In the genomic region with DNA sequence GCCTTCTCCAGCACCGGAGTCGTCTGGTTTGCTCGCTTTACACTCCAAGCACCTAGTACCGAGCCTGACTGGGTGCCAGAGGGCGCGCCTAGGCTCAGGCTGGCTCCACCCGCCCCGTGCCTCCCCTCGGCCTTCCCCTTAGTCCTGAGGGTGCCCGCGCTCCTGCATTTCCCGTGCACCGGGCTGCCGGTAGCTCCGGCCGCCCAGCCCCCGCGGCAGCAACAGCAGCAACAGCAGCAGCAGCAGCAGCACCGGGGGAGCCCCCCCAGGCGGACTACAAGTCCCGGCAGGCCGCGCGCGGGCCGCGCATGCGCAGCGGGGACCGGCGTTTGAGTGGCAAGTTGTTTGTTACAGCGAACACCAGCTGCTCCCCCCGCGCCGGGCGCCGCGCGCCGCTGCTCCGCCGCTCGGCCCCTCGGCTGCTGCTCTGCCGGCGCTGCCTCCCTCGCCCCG, we compare ENCODE assay signal across 8 cellular contexts.
A peak's percentile ranks its signal among the peaks of the same experiment; 100 is the strongest.
DNase-seq lines count a peak whose midpoint lies in the region; ATAC-seq and TF ChIP-seq lines count a peak whose summit lies in the region.
"Not testable (repeated sequence)": the region's sequence is repeated elsewhere in the genome, so short reads cannot be mapped to it uniquely, and the experiment has no call there.

No MANE protein-coding gene starts in this region.

- not testable (repeated sequence) for H3K4me1 Mint-ChIP-seq in T-helper 1 cell treated with Interleukin-12 subunit alpha and Interleukin-12 subunit beta and Interleukin-4 antibody, amounts not matched to agents 30 μg/mL and 1 μg/mL, for 36 hours (ENCODE audit: low read depth); naive thymus-derived CD4-positive, alpha-beta T cell

- not testable (repeated sequence) for H3K36me3 Mint-ChIP-seq in T-helper 1 cell treated with Interleukin-12 subunit alpha and Interleukin-12 subunit beta and Interleukin-4 antibody, amounts not matched to agents 30 μg/mL and 1 μg/mL, for 36 hours (ENCODE audit: low read depth); naive thymus-derived CD4-positive, alpha-beta T cell

- intact Hi-C loops in naive thymus-derived CD4-positive, alpha-beta T cell (cut with micrococcal nuclease), result not testable (repeated sequence)

- CTCF ChIA-PET in naive thymus-derived CD4-positive, alpha-beta T cell (lab: Charles Lee), result not testable (repeated sequence)

- DNase-seq in CD1c-positive myeloid dendritic cell (ENCODE audit: extremely low spot score), result peak; percentile 59
- peak; percentile 48 for DNase-seq in activated gamma-delta T cell treated with anti-CD3 and anti-CD28 coated beads, Interleukin-2, amount 50 U/mL, for 16 hours (ENCODE audit: low read depth)
- DNase-seq in fibroblast of the aortic adventitia (ENCODE audit: low read depth), result not testable (repeated sequence)
- peak; percentile 66 to 89 (median 86) for DNase-seq in naive thymus-derived CD4-positive, alpha-beta T cell
- peak; percentile 53 for DNase-seq in stimulated activated CD8-positive, alpha-beta memory T cell treated with anti-CD3 and anti-CD28 coated beads, Interleukin-12 subunit alpha, Interleukin-12 subunit beta, amount 100 ng/mL, for 24 hours (ENCODE audit: extremely low read depth)

- H3K4me1 ChIP-seq in naive thymus-derived CD4-positive, alpha-beta T cell (ENCODE audit: control insufficient read depth in 2 of 2, insufficient read depth in 2 of 2, low read length in 2 of 2), result not testable (repeated sequence)

- H3K27me3 ChIP-seq in naive thymus-derived CD4-positive, alpha-beta T cell (ENCODE audit: control insufficient read depth in 2 of 2, insufficient read depth in 2 of 2, low read length in 2 of 2), result not testable (repeated sequence)

- not testable (repeated sequence) for TF ChIP-seq CTCF in fibroblast of the aortic adventitia (IDR thresholded peaks at IDR 0.05; ENCODE audit: insufficient read depth, low read length)

- not testable (repeated sequence) for H3K27ac Mint-ChIP-seq in T-helper 1 cell treated with Interleukin-12 subunit alpha and Interleukin-12 subunit beta and Interleukin-4 antibody, amounts not matched to agents 30 μg/mL and 1 μg/mL, for 36 hours; naive thymus-derived CD4-positive, alpha-beta T cell

- peak overlapping the region; percentile 48 for H3K4me3 ChIP-seq in fibroblast of the aortic adventitia (ENCODE audit: low read depth, low read length)
- H3K4me3 ChIP-seq in naive thymus-derived CD4-positive, alpha-beta T cell (ENCODE audit: low read length), result not testable (repeated sequence)

- H3K36me3 ChIP-seq in naive thymus-derived CD4-positive, alpha-beta T cell (ENCODE audit: control insufficient read depth in 2 of 3, insufficient read depth in 3 of 3, low read length in 3 of 3), result not testable (repeated sequence)

- ATAC-seq in GM21528 (IDR thresholded peaks at IDR 0.05; ENCODE audit: low FRiP score, unreplicated experiment), result peak; percentile 64
- ATAC-seq in HG03354 (IDR thresholded peaks at IDR 0.05; ENCODE audit: poor library complexity, severe bottlenecking, unreplicated experiment), result peak; percentile 90
- peak; percentile 95 for ATAC-seq in naive thymus-derived CD4-positive, alpha-beta T cell

- POLR2A ChIA-PET in naive thymus-derived CD4-positive, alpha-beta T cell (lab: Charles Lee), result not testable (repeated sequence)

- not testable (repeated sequence) for H3K9me3 Mint-ChIP-seq in T-helper 1 cell treated with Interleukin-12 subunit alpha and Interleukin-12 subunit beta and Interleukin-4 antibody, amounts not matched to agents 30 μg/mL and 1 μg/mL, for 36 hours; naive thymus-derived CD4-positive, alpha-beta T cell

- not testable (repeated sequence) for H3K27ac ChIP-seq in naive thymus-derived CD4-positive, alpha-beta T cell (ENCODE audit: low read depth, low read length)

- H3K27me3 Mint-ChIP-seq in T-helper 1 cell treated with Interleukin-12 subunit alpha and Interleukin-12 subunit beta and Interleukin-4 antibody, amounts not matched to agents 30 μg/mL and 1 μg/mL, for 36 hours (ENCODE audit: low read depth); naive thymus-derived CD4-positive, alpha-beta T cell: not testable (repeated sequence)

- peak overlapping the region; percentile 64 for H3K4me3 Mint-ChIP-seq in T-helper 1 cell treated with Interleukin-12 subunit alpha and Interleukin-12 subunit beta and Interleukin-4 antibody, amounts not matched to agents 30 μg/mL and 1 μg/mL, for 36 hours
- H3K4me3 Mint-ChIP-seq in naive thymus-derived CD4-positive, alpha-beta T cell, result peak overlapping the region; percentile 56 to 79 (median 71)

- not testable (repeated sequence) for H3K9me3 ChIP-seq in naive thymus-derived CD4-positive, alpha-beta T cell (ENCODE audit: control insufficient read depth in 2 of 3, low read length in 3 of 3)
